In the genomic region with DNA sequence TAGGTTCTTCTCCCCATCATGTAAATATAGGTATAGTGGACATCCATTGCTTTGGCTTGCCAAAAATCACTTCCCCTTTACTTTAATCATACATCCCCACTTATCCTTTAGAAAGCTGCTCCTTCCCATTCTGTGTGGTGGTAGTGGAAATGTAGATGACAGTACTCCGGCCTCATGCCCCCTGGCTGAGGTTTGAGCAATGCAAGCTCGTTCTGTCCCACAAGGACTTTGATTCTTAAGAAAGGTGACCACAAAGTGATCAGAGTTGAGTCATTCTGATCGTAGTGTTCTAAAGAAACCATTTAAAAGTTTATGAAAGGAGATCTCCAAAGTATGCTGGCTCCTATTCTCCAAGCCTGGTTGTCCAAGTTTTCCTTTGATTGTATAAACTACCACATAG, we compare ENCODE assay signal across 16 cellular contexts.
"Had no signal": no experiment of that assay in that cellular context is flagged by ENCODE, and none has a peak within 500 bp of the region (broad histone marks: within the 10 kb centered on the region; RNA-seq: fewer than 3 reads in every experiment).

No MANE protein-coding gene starts in this region.

- H3K27me3 ChIP-seq: adrenal gland, colonic mucosa, left lung, pancreas, tibial nerve had no signal

- H3K9me3 ChIP-seq: colonic mucosa, pancreas had no signal

- FAIRE-seq: kidney, pancreas, TTC549 had no signal

- H3K4me1 ChIP-seq: adrenal gland, colonic mucosa, pancreas, tibial nerve had no signal

- H3K27ac ChIP-seq: adrenal gland, colonic mucosa, left lung, pancreas, tibial nerve had no signal

- H3K4me3 ChIP-seq: adrenal gland, colonic mucosa, left lung, pancreas, tibial nerve had no signal

- H3K36me3 ChIP-seq: adrenal gland, colonic mucosa had no signal

- ATAC-seq: esophagus mucosa, left lung, pancreas had no signal

- DNase-seq: activated CD4-positive, alpha-beta T cell treated with anti-CD3 and anti-CD28 coated beads, Interleukin-2, amount 50 U/mL, for 1 hour; adrenal gland; caudate nucleus; colonic mucosa; hippocampal formation; kidney; left lung; mammary epithelial cell; naive B cell; pancreas; stimulated activated CD4-positive, alpha-beta T cell treated with anti-CD3 and anti-CD28 coated beads, Interleukin-12 subunit alpha, Interleukin-12 subunit beta, amount 100 ng/mL, for 4 hours; stimulated activated CD4-positive, alpha-beta T cell treated with anti-CD3 and anti-CD28 coated beads, Interleukin-2, amount 100 ng/mL, for 24 hours; substantia nigra had no signal
